In the genomic region with DNA sequence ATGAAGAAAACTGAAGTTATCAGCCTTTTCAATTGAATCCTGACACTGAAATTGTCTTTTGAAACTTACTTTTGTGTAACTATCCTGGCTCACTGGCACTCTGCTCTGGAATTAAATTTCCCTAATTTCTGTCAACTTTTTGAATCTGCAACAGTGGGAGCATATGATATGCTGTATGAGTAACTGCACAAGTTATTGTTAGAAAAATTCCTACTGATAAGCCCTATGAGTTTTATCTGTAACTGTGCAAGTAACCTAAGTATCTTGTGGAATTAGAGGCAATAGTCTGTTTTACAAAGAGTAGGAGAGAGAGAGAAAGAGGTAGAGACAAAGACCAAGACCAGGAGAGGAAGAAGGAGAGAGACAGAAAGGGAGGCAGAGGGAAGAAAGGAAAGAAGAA, we compare ENCODE assay signal across 16 cellular contexts. TPM values are rescaled to one million over a fixed set of nuclear protein-coding genes. Genes with fewer than 3 reads are reported as not detected.
DNase-seq lines count a peak whose midpoint lies in the region; ATAC-seq and TF ChIP-seq lines count a peak whose summit lies in the region.
"Had no signal": no experiment of that assay in that cellular context is flagged by ENCODE, and none has a peak within 500 bp of the region (broad histone marks: within the 10 kb centered on the region; RNA-seq: fewer than 3 reads in every experiment).

No MANE protein-coding gene starts in this region.

- H3K27ac ChIP-seq in H9 (ENCODE audit: insufficient read length, low read depth, low read length) (no peak overlapping the region), endodermal cell (ENCODE audit: low read depth, low read length) (no peak overlapping the region)

- H3K18ac ChIP-seq in H9 (ENCODE audit: insufficient read length, low read depth, low read length), result no peak overlapping the region

- DNase-seq in H9 (no peak), WTC11 (ENCODE audit: low spot score) (no peak), endodermal cell (no peak), left lobe of liver (ENCODE audit: low spot score) (no peak), DMS53 (lab: John Stamatoyannopoulos, UW) (no peak), NCI-H69 (lab: John Stamatoyannopoulos, UW) (no peak)
- DNase-seq in stimulated activated naive CD4-positive, alpha-beta T cell (lab: John Stamatoyannopoulos, UW), result no peak
- DNase-seq: CD8-positive, alpha-beta T cell; COR-L47; DMS153; DND-41; GDM1; H7 had no signal

- H3K9me3 ChIP-seq in H9 (ENCODE audit: control insufficient read depth, low read depth, low read length), result no peaks in the 10 kb centered on the region
- no peaks in the 10 kb centered on the region for H3K9me3 ChIP-seq in endodermal cell (ENCODE audit: control insufficient read depth, low read length)

- no peaks in the 10 kb centered on the region for H3K23me2 ChIP-seq in H9 (ENCODE audit: insufficient read length, low read depth, low read length, poor library complexity, severe bottlenecking)

- H3T11ph ChIP-seq in H9 (ENCODE audit: low read length), result no peak overlapping the region

- H3K4me3 Mint-ChIP-seq in H9 (no peak overlapping the region), WTC11 (no peak overlapping the region), endodermal cell (no peak overlapping the region)
- H3K4me3 Mint-ChIP-seq: CD14-positive monocyte; CD8-positive, alpha-beta T cell; IgD-negative memory B cell had no signal

- H4K8ac ChIP-seq in H9 (replicated peaks; ENCODE audit: insufficient read length, low read depth, low read length), result no peak overlapping the region

- H3K14ac ChIP-seq in H9 (ENCODE audit: insufficient read depth, low read length), result no peak overlapping the region

- peak overlapping the region in 2 of 3 experiments; percentile 2 to 13; a peak in 3 of 7 replicates for H3K27ac Mint-ChIP-seq in H9
- peak overlapping the region; percentile 19; the same call in 1 of the 2 replicates for H3K27ac Mint-ChIP-seq in WTC11
- peak overlapping the region; percentile 2 for H3K27ac Mint-ChIP-seq in endodermal cell
- H3K27ac Mint-ChIP-seq: CD14-positive monocyte; CD8-positive, alpha-beta T cell; IgD-negative memory B cell had no signal

- H3K4me1 Mint-ChIP-seq in H9 (peaks cover 19 to 25% of the 10 kb centered on the region in 2 experiments), WTC11 (peaks cover 23% of the 10 kb centered on the region), endodermal cell (peaks cover 17% of the 10 kb centered on the region)

- H3K9ac ChIP-seq in H9 (ENCODE audit: extremely low read depth, insufficient read length, low read length) (no peak overlapping the region), endodermal cell (ENCODE audit: extremely low read depth, low read length, poor library complexity, severe bottlenecking) (no peak overlapping the region)

- H3K36me3 ChIP-seq in endodermal cell (ENCODE audit: control insufficient read depth, insufficient read depth, low read length), result no peaks in the 10 kb centered on the region

- H2AFZ ChIP-seq in H9 (ENCODE audit: low read length), result no peak overlapping the region

- no peak overlapping the region for H3K4me3 ChIP-seq in endodermal cell (ENCODE audit: low read length)

- CTCF ChIA-PET in WTC11 (lab: Charles Lee), result no interaction called here

- H3K4me1 ChIP-seq in H9 (ENCODE audit: insufficient read depth, low read length) (no peaks in the 10 kb centered on the region; the same call in 1 of the 2 replicates), endodermal cell (ENCODE audit: control insufficient read depth, insufficient read depth, low read length) (no peaks in the 10 kb centered on the region)

- no peak overlapping the region for H3K4ac ChIP-seq in H9 (ENCODE audit: low read depth, low read length)

- H3K27me3 ChIP-seq in H9 (ENCODE audit: insufficient read depth, low read length) (no peaks in the 10 kb centered on the region), endodermal cell (ENCODE audit: control insufficient read depth, insufficient read depth, low read length, poor library complexity, severe bottlenecking) (no peaks in the 10 kb centered on the region)

- H2BK12ac ChIP-seq in H9 (ENCODE audit: insufficient read length, low read depth, low read length), result no peak overlapping the region

- POLR2A ChIA-PET in WTC11 (lab: Charles Lee), result interaction anchor here (1.0 kb wide), 1 partner anchor 25 kb away, joined by 3 read pairs; no protein-coding TSS in a partner anchor

- H3K9me3 Mint-ChIP-seq in H9, result no peaks in the 10 kb centered on the region
- H3K9me3 Mint-ChIP-seq in WTC11, result peaks cover 11% of the 10 kb centered on the region
- H3K9me3 Mint-ChIP-seq in endodermal cell, result no peaks in the 10 kb centered on the region
- H3K9me3 Mint-ChIP-seq: CD14-positive monocyte; CD8-positive, alpha-beta T cell had no signal

- no peak overlapping the region for H3K23ac ChIP-seq in H9 (ENCODE audit: insufficient read length, low read depth, low read length)

- no peak overlapping the region for H2BK15ac ChIP-seq in H9 (ENCODE audit: low read depth, low read length)

- H4K91ac ChIP-seq in H9 (ENCODE audit: insufficient read length, low read depth, low read length), result no peak overlapping the region

- no peak overlapping the region for H3K56ac ChIP-seq in H9 (ENCODE audit: insufficient read length, low read depth, low read length)

- no peaks in the 10 kb centered on the region for H3K79me1 ChIP-seq in H9 (ENCODE audit: insufficient read depth, low read depth, low read length, poor library complexity, severe bottlenecking)

- ATAC-seq in WTC11, result no peak
- peak; percentile 13 for ATAC-seq in left lobe of liver
- ATAC-seq: CD8-positive, alpha-beta T cell had no signal

- H3K27me3 Mint-ChIP-seq in H9 (ENCODE audit: low read depth), result no peaks in the 10 kb centered on the region
- no peaks in the 10 kb centered on the region; the same call in 1 of the 2 replicates for H3K27me3 Mint-ChIP-seq in WTC11 (ENCODE audit: low read depth)
- no peaks in the 10 kb centered on the region for H3K27me3 Mint-ChIP-seq in endodermal cell (ENCODE audit: insufficient read depth)

- no peak overlapping the region for H3K4me2 ChIP-seq in H9 (ENCODE audit: insufficient read depth, insufficient read length, low read length)

- TF ChIP-seq CTCF in H9 (conservative IDR thresholded peaks at IDR 0.05), result no peak
- TF ChIP-seq CTCF in WTC11 (IDR thresholded peaks at IDR 0.05), result no peak
- no peak for TF ChIP-seq CTCF in endodermal cell (conservative IDR thresholded peaks at IDR 0.05)

- no peaks in the 10 kb centered on the region for H3K79me2 ChIP-seq in H9 (ENCODE audit: insufficient read depth, low read length)

- no peak overlapping the region for H2BK20ac ChIP-seq in H9 (ENCODE audit: low read depth, low read length, poor library complexity, severe bottlenecking)

- peaks cover 0 to 2% (median 0%) of the 10 kb centered on the region in 3 experiments; a peak in 1 of 7 replicates for H3K36me3 Mint-ChIP-seq in H9 (ENCODE audit: insufficient read depth in 1 of 3, low read depth in 3 of 3)
- H3K36me3 Mint-ChIP-seq in WTC11, result no peaks in the 10 kb centered on the region
- no peaks in the 10 kb centered on the region for H3K36me3 Mint-ChIP-seq in endodermal cell (ENCODE audit: low read depth)
- H3K36me3 Mint-ChIP-seq: CD14-positive monocyte; CD8-positive, alpha-beta T cell had no signal

- H2AK5ac ChIP-seq in H9 (ENCODE audit: insufficient read length, low read length), result no peak overlapping the region

- H4K20me1 ChIP-seq in H9 (ENCODE audit: control insufficient read depth, insufficient read depth, insufficient read length), result no peaks in the 10 kb centered on the region

- no peak overlapping the region for H4K5ac ChIP-seq in H9 (ENCODE audit: insufficient read length, low read depth, low read length)

- no peak overlapping the region for H2BK5ac ChIP-seq in H9 (ENCODE audit: insufficient read length, low read length)

- H2BK120ac ChIP-seq in H9 (ENCODE audit: low read depth, low read length, poor library complexity, severe bottlenecking), result no peak overlapping the region

TF ChIP-seq in WTC11, 78 proteins besides CTCF, POLR2A, EP300 and RAD21 (continues in another document):
- TF ChIP-seq TP53 (CRISPR knock-in tag; IDR thresholded peaks at IDR 0.05), result no peak
- TF ChIP-seq IRF1 (CRISPR knock-in tag; IDR thresholded peaks at IDR 0.05), result no peak
- no peak for TF ChIP-seq ATF6 (CRISPR knock-in tag; IDR thresholded peaks at IDR 0.05)
- no peak for TF ChIP-seq TEAD4 (CRISPR knock-in tag; IDR thresholded peaks at IDR 0.05)
- no peak for TF ChIP-seq ZNF317 (CRISPR knock-in tag; IDR thresholded peaks at IDR 0.05; ENCODE audit: borderline replicate concordance, low read depth)

RNA-seq across cellular contexts. Expression of gene HPGD, which starts 9.2 kb away (rescaled TPM):
- 16.8 and 22.5 TPM in 2 replicates for total RNA-seq in H9 (2021)
- 0.55 to 3.6 TPM (median 0.94 TPM) in 3 replicates for total RNA-seq in WTC11 (2021)
- total RNA-seq in endodermal cell, result 10 to 100 TPM in 1 of 2 donors, 1 to 10 TPM in 1; 1.2 to 27.7 TPM
- polyA plus RNA-seq in endodermal cell (2013, experiment 1 of 2), result 0.78 TPM
- 0.79 TPM for polyA plus RNA-seq in endodermal cell (2013, experiment 2 of 2)
- 84.3 TPM for total RNA-seq in left lobe of liver
- polyA plus RNA-seq: BJ had no signal
